In genomic region chr14:92959761-92960680, GRCh38 we compare ENCODE assay signal across 17 cellular contexts. TPM values are rescaled to one million over a fixed set of nuclear protein-coding genes. Genes with fewer than 3 reads are reported as not detected.
DNase-seq lines count a peak whose midpoint lies in the region; ATAC-seq and TF ChIP-seq lines count a peak whose summit lies in the region.
"Had no signal": no experiment of that assay in that cellular context is flagged by ENCODE, and none has a peak within 500 bp of the region (broad histone marks: within the 10 kb centered on the region; RNA-seq: fewer than 3 reads in every experiment).

No MANE protein-coding gene starts in this region.

- H3K27ac Mint-ChIP-seq in chondrocyte (ENCODE audit: unreplicated experiment) (no peak overlapping the region), osteocyte (ENCODE audit: unreplicated experiment) (no peak overlapping the region)
- H3K27ac Mint-ChIP-seq: activated naive CD4-positive, alpha-beta T cell treated with anti-CD3 and anti-CD28 coated beads, Interleukin-2, amount 50 U/mL, for 72 hours had no signal

- no peaks in the 10 kb centered on the region for H3K9me3 ChIP-seq in HCT116 (ENCODE audit: control insufficient read depth in 1 of 2, insufficient read depth in 1 of 2, low read depth in 1 of 2, low read length in 2 of 2)
- H3K9me3 ChIP-seq in mesenchymal stem cell (ENCODE audit: control insufficient read depth, low read length): no peaks in the 10 kb centered on the region
- H3K9me3 ChIP-seq: breast epithelium, testis had no signal

- H3K27me3 Mint-ChIP-seq in chondrocyte (ENCODE audit: low read depth): no peaks in the 10 kb centered on the region
- H3K27me3 Mint-ChIP-seq in osteocyte (ENCODE audit: unreplicated experiment): no peaks in the 10 kb centered on the region

- no peak overlapping the region for H2AK5ac ChIP-seq in mesenchymal stem cell (ENCODE audit: low read length, severe bottlenecking)

- H3K27ac ChIP-seq in HCT116 (ENCODE audit: low read depth, low read length): no peak overlapping the region
- H3K27ac ChIP-seq in mesenchymal stem cell (ENCODE audit: low read length, poor library complexity, severe bottlenecking): no peak overlapping the region
- H3K27ac ChIP-seq: breast epithelium, testis had no signal

- H3K9me2 ChIP-seq in HCT116 (ENCODE audit: insufficient read depth): no peaks in the 10 kb centered on the region

- POLR2A ChIA-PET in HCT116 (lab: Charles Lee): no interaction called here
- POLR2A ChIA-PET in GM10248 (lab: Yijun Ruan, JAX): no interaction called here

- H3K27me3 ChIP-seq in HCT116 (ENCODE audit: insufficient read depth, low read length) (no peaks in the 10 kb centered on the region), mesenchymal stem cell (ENCODE audit: control insufficient read depth in 1 of 2, insufficient read depth in 1 of 2, low read length in 2 of 2) (no peaks in the 10 kb centered on the region)
- H3K27me3 ChIP-seq: breast epithelium, testis had no signal

- H2BK12ac ChIP-seq in mesenchymal stem cell (ENCODE audit: low read length in 2 of 2): no peak overlapping the region

- H3K4me3 ChIP-seq in HCT116 (replicated peaks in 1 of 2; ENCODE audit: low read depth in 1 of 2, low read length in 2 of 2) (no peak overlapping the region), mesenchymal stem cell (ENCODE audit: insufficient read depth in 1 of 2, low read depth in 1 of 2, low read length in 2 of 2) (no peak overlapping the region)
- H3K4me3 ChIP-seq: breast epithelium, testis had no signal

- TF ChIP-seq CTCF in HCT116 (IDR thresholded peaks at IDR 0.05 in 2 of 3, conservative IDR thresholded peaks at IDR 0.05 in 1 of 3; ENCODE audit: borderline replicate concordance in 1 of 3, insufficient read depth in 1 of 3, low read depth in 2 of 3, low read length in 2 of 3) (no peak), chondrocyte (IDR thresholded peaks at IDR 0.05) (no peak), osteocyte (IDR thresholded peaks at IDR 0.05) (no peak), GM10248 (IDR thresholded peaks at IDR 0.05; ENCODE audit: control extremely low read depth, extremely low read depth, low read depth, missing control alignments) (no peak)

- no peak overlapping the region for H2BK120ac ChIP-seq in mesenchymal stem cell (ENCODE audit: low read depth, low read length)

- H3K23ac ChIP-seq in mesenchymal stem cell (ENCODE audit: low read length in 2 of 2): no peak overlapping the region

- no peak for TF ChIP-seq POLR2A in HCT116 (IDR thresholded peaks at IDR 0.05; ENCODE audit: borderline replicate concordance, extremely low read depth, insufficient read depth, insufficient read length)

- H3K4me1 ChIP-seq in HCT116 (ENCODE audit: control insufficient read depth in 1 of 2, insufficient read depth in 2 of 2, low read length in 2 of 2) (peaks cover 13 to 45% of the 10 kb centered on the region in 2 experiments), mesenchymal stem cell (ENCODE audit: control insufficient read depth, insufficient read depth, low read depth, low read length) (peaks cover 16% of the 10 kb centered on the region)
- H3K4me1 ChIP-seq: breast epithelium had no signal

- H2AFZ ChIP-seq in HCT116 (ENCODE audit: low read depth, low read length, poor library complexity, severe bottlenecking) (no peak overlapping the region), mesenchymal stem cell (ENCODE audit: low read depth, low read length) (no peak overlapping the region)

- no peak for ATAC-seq in HCT116
- ATAC-seq: activated naive CD4-positive, alpha-beta T cell treated with anti-CD3 and anti-CD28 coated beads, Interleukin-2, amount 50 U/mL, for 72 hours had no signal

- BruUV-seq in HCT116 (replicated peaks; lab: Mats Ljungman, UMichigan): no TSS peak

- TF ChIP-seq RAD21 in HCT116 (IDR thresholded peaks at IDR 0.05; ENCODE audit: low read depth): no peak

- H3K9ac ChIP-seq in HCT116 (ENCODE audit: low read length) (peak overlapping the region; percentile 46; the same call in 1 of the 2 replicates), mesenchymal stem cell (ENCODE audit: low read length) (no peak overlapping the region)

- H3K79me2 ChIP-seq in HCT116 (ENCODE audit: insufficient read depth, low read length): no peaks in the 10 kb centered on the region

- H3K36me3 Mint-ChIP-seq in chondrocyte (ENCODE audit: low read depth): peaks cover 4% of the 10 kb centered on the region
- H3K36me3 Mint-ChIP-seq in osteocyte (ENCODE audit: unreplicated experiment): peaks cover 11% of the 10 kb centered on the region
- H3K36me3 Mint-ChIP-seq: activated naive CD4-positive, alpha-beta T cell treated with anti-CD3 and anti-CD28 coated beads, Interleukin-2, amount 50 U/mL, for 72 hours had no signal

- intact Hi-C loops in HCT116 (cut with micrococcal nuclease): loop anchor here (10.0 kb wide), 1 partner anchor 945 kb away; no protein-coding TSS in a partner anchor

- H2BK15ac ChIP-seq in mesenchymal stem cell (ENCODE audit: low read depth, poor library complexity, severe bottlenecking): no peak overlapping the region

- peaks cover 2% of the 10 kb centered on the region for H3K79me1 ChIP-seq in mesenchymal stem cell (replicated peaks; ENCODE audit: low read length, poor library complexity, severe bottlenecking)

- H3K18ac ChIP-seq in mesenchymal stem cell (ENCODE audit: low read depth in 1 of 2, low read length in 2 of 2): no peak overlapping the region

- H4K8ac ChIP-seq in mesenchymal stem cell (ENCODE audit: low read length): no peak overlapping the region

- H2BK5ac ChIP-seq in mesenchymal stem cell (ENCODE audit: low read depth, low read length, poor library complexity, severe bottlenecking): no peak overlapping the region

- H4K20me1 ChIP-seq in HCT116 (ENCODE audit: insufficient read depth): no peaks in the 10 kb centered on the region

- H3K4me2 ChIP-seq in HCT116 (ENCODE audit: low read length): no peak overlapping the region
- no peak overlapping the region for H3K4me2 ChIP-seq in mesenchymal stem cell (ENCODE audit: low read length, poor library complexity, severe bottlenecking)

- H3K9me3 Mint-ChIP-seq in chondrocyte (ENCODE audit: low read depth): no peaks in the 10 kb centered on the region
- no peaks in the 10 kb centered on the region for H3K9me3 Mint-ChIP-seq in osteocyte (ENCODE audit: unreplicated experiment)
- H3K9me3 Mint-ChIP-seq: activated naive CD4-positive, alpha-beta T cell treated with anti-CD3 and anti-CD28 coated beads, Interleukin-2, amount 50 U/mL, for 72 hours had no signal

- H3K4me1 Mint-ChIP-seq in chondrocyte (ENCODE audit: low read depth): peaks cover 12% of the 10 kb centered on the region
- H3K4me1 Mint-ChIP-seq in osteocyte (ENCODE audit: unreplicated experiment): peaks cover 10% of the 10 kb centered on the region

- CTCF ChIA-PET in HCT116 (lab: Charles Lee): no interaction called here
- CTCF ChIA-PET in GM10248 (lab: Yijun Ruan, JAX): interaction anchor here (0.7 to 3.4 kb wide), 2 partner anchors 8 to 153 kb away, joined by 3 to 18 read pairs; no protein-coding TSS in a partner anchor

- RAD21 ChIA-PET in HCT116 (lab: Charles Lee; ENCODE audit: low non-redundant PET in 1 of 2, low total read pairs in 2 of 2, uncharacterized antibody in 2 of 2, unreplicated experiment in 2 of 2): no interaction called here

- peaks cover 0 to 5% of the 10 kb centered on the region in 2 experiments; a peak in 2 of 4 replicates for H3K36me3 ChIP-seq in HCT116 (ENCODE audit: control insufficient read depth in 1 of 2, insufficient read depth in 2 of 2, low read length in 2 of 2)
- peaks cover 26 to 31% of the 10 kb centered on the region in 2 experiments for H3K36me3 ChIP-seq in mesenchymal stem cell (ENCODE audit: control insufficient read depth in 1 of 2, insufficient read depth in 2 of 2, low read depth in 1 of 2, low read length in 2 of 2)
- H3K36me3 ChIP-seq: breast epithelium had no signal

- 80% methylated on average over 28 of the region's 30 CpGs for WGBS in mesenchymal stem cell

- H3K4me3 Mint-ChIP-seq in chondrocyte (ENCODE audit: unreplicated experiment) (no peak overlapping the region), osteocyte (ENCODE audit: unreplicated experiment) (no peak overlapping the region)

- no peak overlapping the region for H3K4ac ChIP-seq in mesenchymal stem cell (ENCODE audit: low read depth in 1 of 2, low read length in 2 of 2)

- no peak for DNase-seq in HCT116 (ENCODE audit: low read depth, low spot score)
- peak; percentile 37 for DNase-seq in NCI-H345 treated with DMSO at 0.1 percent for 48 hours (lab: John Stamatoyannopoulos, UW; ENCODE audit: unreplicated experiment)
- peak; percentile 75 for DNase-seq in chondrocyte (ENCODE audit: low spot score)
- DNase-seq in left kidney (ENCODE audit: low read depth, low spot score): peak; percentile 86
- DNase-seq in osteocyte (ENCODE audit: extremely low spot score, unreplicated experiment): no peak
- no peak for DNase-seq in GM10248 (ENCODE audit: extremely low spot score)
- DNase-seq in mesenchymal stem cell: no peak
- DNase-seq in NCI-H446 (lab: John Stamatoyannopoulos, UW): no peak
- DNase-seq: activated CD4-positive, alpha-beta T cell treated with anti-CD3 and anti-CD28 coated beads for 4 hours; DMS79 treated with DMSO at 0.1 percent for 48 hours; foreskin fibroblast; KBM-7; NCI-H774; testis had no signal

- H4K91ac ChIP-seq in mesenchymal stem cell (ENCODE audit: low read length): no peak overlapping the region

- no peak overlapping the region for H3K14ac ChIP-seq in mesenchymal stem cell (ENCODE audit: low read length in 2 of 2)

TF ChIP-seq in HCT116, 20 proteins besides CTCF, POLR2A, EP300 and RAD21 (continues in another document):
- no peak for TF ChIP-seq SP1 (IDR thresholded peaks at IDR 0.05; ENCODE audit: low read depth)
- TF ChIP-seq POLR2AphosphoS5 (IDR thresholded peaks at IDR 0.05; ENCODE audit: low read depth, low read length): no peak
- no peak for TF ChIP-seq EGR1 (IDR thresholded peaks at IDR 0.05; ENCODE audit: low read depth)
- no peak for TF ChIP-seq TCF7L2 (IDR thresholded peaks at IDR 0.05; ENCODE audit: borderline replicate concordance, extremely low read depth, insufficient read depth, insufficient read length)

RNA-seq across cellular contexts. Expression of gene CHGA, which starts 37.1 kb away (rescaled TPM):
- total RNA-seq in HCT116 (2021; ENCODE audit: unreplicated experiment) (not detected), chondrocyte (not detected in 3 replicates), osteocyte (0.27 TPM in 1 of 2 replicates, not detected in the other)
- 0.09 TPM in 1 of 2 replicates, not detected in the other for polyA plus RNA-seq in HCT116 (2012)
- not detected for polyA plus RNA-seq in mesenchymal stem cell (2013, experiment 1 of 2)
- polyA plus RNA-seq in mesenchymal stem cell (2013, experiment 2 of 2): not detected
- total RNA-seq: activated naive CD4-positive, alpha-beta T cell treated with anti-CD3 and anti-CD28 coated beads, Interleukin-2, amount 50 U/mL, for 72 hours had no signal
- polyA plus RNA-seq: BJ had no signal

Comparison
In these comparisons a context has a peak if more than half of its experiments do, and no peak if none do; other contexts are left out.
1. DNase-seq: peak in NCI-H345 treated with DMSO at 0.1 percent for 48 hours (single experiment), chondrocyte (single experiment) and left kidney (single experiment); none in HCT116 (single experiment), osteocyte (single experiment), GM10248 (single experiment), mesenchymal stem cell (single experiment) and NCI-H446 (0 of 2).